In the genomic region with DNA sequence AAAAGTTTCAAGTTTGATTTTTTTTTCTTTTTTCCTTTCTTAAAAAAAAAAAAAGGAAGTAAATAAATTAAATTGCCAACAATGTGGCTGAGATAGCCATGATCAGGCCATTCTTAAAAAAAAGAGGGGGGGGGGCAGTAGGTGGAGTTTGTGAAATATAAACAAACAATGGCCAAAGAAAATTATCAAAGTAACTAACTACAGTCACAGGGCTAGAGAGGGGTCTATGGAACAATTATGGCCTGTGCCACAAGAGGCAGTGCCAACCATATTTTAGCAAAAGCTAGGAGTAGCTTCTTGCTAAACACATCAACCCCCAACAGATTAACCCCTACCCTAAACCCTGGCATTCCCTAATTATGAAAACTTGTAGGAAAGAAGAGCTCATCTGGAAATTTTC, we compare ENCODE assay signal across 17 cellular contexts. TPM values are rescaled to one million over a fixed set of nuclear protein-coding genes. Genes with fewer than 3 reads are reported as not detected.
DNase-seq lines count a peak whose midpoint lies in the region; ATAC-seq and TF ChIP-seq lines count a peak whose summit lies in the region.
"Had no signal": no experiment of that assay in that cellular context is flagged by ENCODE, and none has a peak within 500 bp of the region (broad histone marks: within the 10 kb centered on the region; RNA-seq: fewer than 3 reads in every experiment).

No MANE protein-coding gene starts in this region.

- peaks cover 12 to 52% of the 10 kb centered on the region in 2 experiments for H3K36me3 ChIP-seq in HEK293 (ENCODE audit: control insufficient read depth in 2 of 2, insufficient read depth in 1 of 2, low read length in 2 of 2)
- H3K36me3 ChIP-seq in adipocyte (ENCODE audit: control insufficient read depth, insufficient read depth, low read length, severe bottlenecking): peaks cover 57% of the 10 kb centered on the region
- peaks cover 11 to 55% (median 13%) of the 10 kb centered on the region in 3 experiments for H3K36me3 ChIP-seq in naive thymus-derived CD4-positive, alpha-beta T cell (ENCODE audit: control insufficient read depth in 2 of 3, insufficient read depth in 3 of 3, low read length in 3 of 3)

- peaks cover 0 to 9% (median 6%) of the 10 kb centered on the region in 7 donors for H3K4me1 Mint-ChIP-seq in naive thymus-derived CD4-positive, alpha-beta T cell
- H3K4me1 Mint-ChIP-seq: nephron progenitor cell had no signal

- ATAC-seq in naive thymus-derived CD4-positive, alpha-beta T cell: peak; percentile 50
- ATAC-seq in HG03039 (IDR thresholded peaks at IDR 0.05; ENCODE audit: unreplicated experiment): no peak

- H3K4me3 ChIP-seq in HEK293 (ENCODE audit: low read depth, low read length): no peak overlapping the region
- H3K4me3 ChIP-seq in adipocyte (ENCODE audit: low read length): no peak overlapping the region
- no peak overlapping the region for H3K4me3 ChIP-seq in naive thymus-derived CD4-positive, alpha-beta T cell (ENCODE audit: low read length)
- H3K4me3 ChIP-seq: dorsolateral prefrontal cortex, lung, tibial artery had no signal

- TF ChIP-seq CTCF in HEK293 (tag by site-specific recombination; IDR thresholded peaks at IDR 0.05): no peak

- peak overlapping the region; percentile 15 for H3K9ac ChIP-seq in adipocyte (ENCODE audit: low read length)

- no peaks in the 10 kb centered on the region for H3K27me3 ChIP-seq in adipocyte (replicated peaks; ENCODE audit: control insufficient read depth, insufficient read depth, low read length)
- H3K27me3 ChIP-seq in naive thymus-derived CD4-positive, alpha-beta T cell (ENCODE audit: control insufficient read depth in 2 of 2, insufficient read depth in 2 of 2, low read length in 2 of 2): no peaks in the 10 kb centered on the region
- H3K27me3 ChIP-seq: dorsolateral prefrontal cortex, tibial artery had no signal

- H3K27ac Mint-ChIP-seq in naive thymus-derived CD4-positive, alpha-beta T cell: peak overlapping the region in 2 of 9 donors; percentile 63 to 84
- H3K27ac Mint-ChIP-seq: activated CD4-positive, alpha-beta memory T cell treated with anti-CD3 and anti-CD28 coated beads for 36 hours; nephron progenitor cell had no signal

- no peak overlapping the region for H3K4me3 Mint-ChIP-seq in naive thymus-derived CD4-positive, alpha-beta T cell
- H3K4me3 Mint-ChIP-seq: activated CD4-positive, alpha-beta memory T cell treated with anti-CD3 and anti-CD28 coated beads for 36 hours; nephron progenitor cell had no signal

- H3K36me3 Mint-ChIP-seq in naive thymus-derived CD4-positive, alpha-beta T cell: peaks cover 6 to 29% (median 14%) of the 10 kb centered on the region in 5 donors

- CTCF ChIA-PET in HEK293 (lab: Yijun Ruan, JAX): interaction anchor here (0.7 to 6.0 kb wide), 10 partner anchors 8 to 60 kb away, joined by 3 to 73 read pairs (median 7); partner anchors contain the start of genes RNF41 and SMARCC2
- CTCF ChIA-PET in naive thymus-derived CD4-positive, alpha-beta T cell (lab: Charles Lee): interaction anchor here (1.0 to 5.1 kb wide), 3 partner anchors 16 to 82 kb away, joined by 3 to 18 read pairs (median 3); partner anchors contain the start of gene RNF41

- H3K9me3 Mint-ChIP-seq in naive thymus-derived CD4-positive, alpha-beta T cell: no peaks in the 10 kb centered on the region
- H3K9me3 Mint-ChIP-seq: activated CD4-positive, alpha-beta memory T cell treated with anti-CD3 and anti-CD28 coated beads for 36 hours; nephron progenitor cell had no signal

- POLR2A ChIA-PET in HEK293 (lab: Yijun Ruan, JAX): interaction anchor here (1.0 to 4.6 kb wide), 3 partner anchors 16 to 102 kb away, joined by 3 to 47 read pairs (median 4); partner anchors contain the start of genes PA2G4, RNF41 and ZC3H10
- POLR2A ChIA-PET in naive thymus-derived CD4-positive, alpha-beta T cell (lab: Charles Lee): interaction anchor here (0.7 to 6.0 kb wide), 4 partner anchors 13 to 72 kb away, joined by 3 to 40 read pairs (median 3); partner anchors contain the start of genes RNF41 and SMARCC2

- peak; percentile 13 for DNase-seq in DMS 273 (lab: John Stamatoyannopoulos, UW; ENCODE audit: unreplicated experiment)
- DNase-seq in DMS 273 treated with DMSO at 0.1 percent for 48 hours (lab: John Stamatoyannopoulos, UW): no peak
- DNase-seq in adipocyte (ENCODE audit: low read depth): no peak
- DNase-seq in naive thymus-derived CD4-positive, alpha-beta T cell: no peak
- no peak for DNase-seq in HuH-7 (ENCODE audit: low spot score)
- no peak for DNase-seq in NCI-H82 treated with DMSO at 0.1 percent for 48 hours (lab: John Stamatoyannopoulos, UW; ENCODE audit: unreplicated experiment)
- DNase-seq: activated CD4-positive, alpha-beta memory T cell treated with anti-CD3 and anti-CD28 coated beads for 36 hours; activated effector memory CD4-positive, alpha-beta T cell treated with Interleukin-2 at 50 U/mL for 16 hours; dorsolateral prefrontal cortex; GOT3; NCI-H146; NCI-H510A treated with DMSO at 0.1 percent for 48 hours; nephron progenitor cell; tibial artery had no signal

- H3K27ac ChIP-seq in HEK293 (ENCODE audit: extremely low read depth, low read depth, low read length): no peak overlapping the region
- H3K27ac ChIP-seq in naive thymus-derived CD4-positive, alpha-beta T cell (ENCODE audit: low read depth, low read length): no peak overlapping the region

- H3K9me3 ChIP-seq in HEK293 (ENCODE audit: control insufficient read depth, insufficient read depth, low read depth, low read length): no peaks in the 10 kb centered on the region
- no peaks in the 10 kb centered on the region for H3K9me3 ChIP-seq in adipocyte (ENCODE audit: control insufficient read depth, low read length)
- H3K9me3 ChIP-seq in naive thymus-derived CD4-positive, alpha-beta T cell (ENCODE audit: control insufficient read depth in 2 of 3, low read length in 3 of 3): no peaks in the 10 kb centered on the region
- H3K9me3 ChIP-seq: tibial artery had no signal

- H3K4me1 ChIP-seq in HEK293 (ENCODE audit: control insufficient read depth, insufficient read depth, low read length) (no peaks in the 10 kb centered on the region), adipocyte (ENCODE audit: control insufficient read depth, insufficient read depth, low read length) (peaks cover 33% of the 10 kb centered on the region)
- H3K4me1 ChIP-seq in naive thymus-derived CD4-positive, alpha-beta T cell (ENCODE audit: control insufficient read depth in 2 of 2, insufficient read depth in 2 of 2, low read length in 2 of 2): no peaks in the 10 kb centered on the region
- H3K4me1 ChIP-seq: tibial artery had no signal

- intact Hi-C loops in naive thymus-derived CD4-positive, alpha-beta T cell (cut with micrococcal nuclease): loop anchor here (5.0 kb wide), 2 partner anchors 52 to 257 kb away; partner anchors contain the start of gene ANKRD52 (in 1 of the 2)

- H3K27me3 Mint-ChIP-seq in naive thymus-derived CD4-positive, alpha-beta T cell: no peaks in the 10 kb centered on the region
- H3K27me3 Mint-ChIP-seq: activated CD4-positive, alpha-beta memory T cell treated with anti-CD3 and anti-CD28 coated beads for 36 hours had no signal

TF ChIP-seq in HEK293, 187 proteins besides CTCF, POLR2A, EP300 and RAD21:
- TF ChIP-seq ZSCAN23 (tag by site-specific recombination; IDR thresholded peaks at IDR 0.05) (no peak), PRDM10 (tag by site-specific recombination; IDR thresholded peaks at IDR 0.05) (peak; percentile 52; the same call in 1 of the 2 replicates)

RNA-seq across cellular contexts. Expression of gene SMARCC2, which starts 16.2 kb away (rescaled TPM):
- total RNA-seq in naive thymus-derived CD4-positive, alpha-beta T cell: 100 to 1,000 TPM; 118 to 187 (median 149) TPM
- 10 to 100 TPM; 64.6 to 88.9 TPM for polyA plus RNA-seq in naive thymus-derived CD4-positive, alpha-beta T cell

RNA-seq across cellular contexts. Expression of gene RNF41, which starts 16.3 kb away (rescaled TPM):
- 10 to 100 TPM; 31.4 to 44.9 (median 43.1) TPM for total RNA-seq in naive thymus-derived CD4-positive, alpha-beta T cell
- 10 to 100 TPM; 29.4 to 45.8 TPM for polyA plus RNA-seq in naive thymus-derived CD4-positive, alpha-beta T cell

RNA-seq across cellular contexts. Expression of gene NABP2, which starts 18.7 kb away (rescaled TPM):
- total RNA-seq in naive thymus-derived CD4-positive, alpha-beta T cell: 10 to 100 TPM in 3 of 5 experiments, 1 to 10 TPM in 2; 9.2 to 61.2 (median 11.8) TPM
- 1 to 10 TPM; 1.0 to 1.6 TPM for polyA plus RNA-seq in naive thymus-derived CD4-positive, alpha-beta T cell

RNA-seq across cellular contexts. Expression of gene SLC39A5, which starts 24.4 kb away (rescaled TPM):
- total RNA-seq in naive thymus-derived CD4-positive, alpha-beta T cell: 1 to 10 TPM in 1 of 5 experiments, under 1 TPM in 2, not detected in 2; 0.43 to 1.2 (median 0.77) TPM
- polyA plus RNA-seq in naive thymus-derived CD4-positive, alpha-beta T cell: not detected

RNA-seq across cellular contexts. Expression of gene MYL6, which starts 47.3 kb away (rescaled TPM):
- 1,000 to 10,000 TPM in 1 of 5 experiments, 100 to 1,000 TPM in 4; 428 to 1,509 (median 467) TPM for total RNA-seq in naive thymus-derived CD4-positive, alpha-beta T cell
- 1,000 to 10,000 TPM; 1,845 to 2,144 TPM for polyA plus RNA-seq in naive thymus-derived CD4-positive, alpha-beta T cell
